Comparison of ENCODE assay signal across 8 cellular contexts in genomic region chr7:138161600-138162081, GRCh38.
DNase-seq lines count a peak whose midpoint lies in the region; ATAC-seq and TF ChIP-seq lines count a peak whose summit lies in the region.

No MANE protein-coding gene starts in this region.

- BruUV-seq in Calu3 (replicated peaks; lab: Mats Ljungman, UMichigan) = no TSS peak

- CTCF ChIA-PET in Calu3 (lab: Charles Lee) = interaction anchor here (0.5 to 1.5 kb wide), 8 partner anchors 96 to 591 kb away, joined by 3 to 39 read pairs (median 4); partner anchors contain the start of gene CREB3L2

- no peak overlapping the region for H3K27ac Mint-ChIP-seq in Calu3 (ENCODE audit: unreplicated experiment)
- H3K27ac Mint-ChIP-seq in activated CD4-positive, alpha-beta T cell treated with anti-CD3 and anti-CD28 coated beads, Interleukin-2, amount 10 ng/mL, durations not matched to agents 24 days and 14 days = no peak overlapping the region

- intact Hi-C loops in Calu3 (cut with micrococcal nuclease; ENCODE audit: unreplicated experiment) = loop anchor here (1.0 to 5.0 kb wide), 4 partner anchors 236 to 706 kb away; no protein-coding TSS in a partner anchor
- intact Hi-C loops in activated CD4-positive, alpha-beta T cell treated with anti-CD3 and anti-CD28 coated beads, Interleukin-2, amount 10 ng/mL, durations not matched to agents 24 days and 14 days (cut with micrococcal nuclease) = loop anchor here (1.0 to 10.0 kb wide), 3 partner anchors 267 to 705 kb away; no protein-coding TSS in a partner anchor

- H3K9me3 ChIP-seq in lung (ENCODE audit: control insufficient read depth in 2 of 2, insufficient read depth in 1 of 2, low read length in 1 of 2) = peaks cover 0 to 3% of the 10 kb centered on the region in 2 donors

- H3K9me3 Mint-ChIP-seq in Calu3 (ENCODE audit: low read depth, unreplicated experiment) = peaks cover 6% of the 10 kb centered on the region
- H3K9me3 Mint-ChIP-seq in activated CD4-positive, alpha-beta T cell treated with anti-CD3 and anti-CD28 coated beads, Interleukin-2, amount 10 ng/mL, durations not matched to agents 24 days and 14 days = peaks cover 11% of the 10 kb centered on the region

- no peaks in the 10 kb centered on the region for H3K36me3 ChIP-seq in lung (ENCODE audit: control insufficient read depth in 2 of 2, insufficient read depth in 2 of 2, low read length in 2 of 2)

- H3K36me3 Mint-ChIP-seq in Calu3 (ENCODE audit: insufficient read depth, unreplicated experiment) = no peaks in the 10 kb centered on the region
- peaks cover 8% of the 10 kb centered on the region for H3K36me3 Mint-ChIP-seq in activated CD4-positive, alpha-beta T cell treated with anti-CD3 and anti-CD28 coated beads, Interleukin-2, amount 10 ng/mL, durations not matched to agents 24 days and 14 days (ENCODE audit: low read depth)

- no peaks in the 10 kb centered on the region for H3K27me3 Mint-ChIP-seq in Calu3 (ENCODE audit: unreplicated experiment)
- H3K27me3 Mint-ChIP-seq in activated CD4-positive, alpha-beta T cell treated with anti-CD3 and anti-CD28 coated beads, Interleukin-2, amount 10 ng/mL, durations not matched to agents 24 days and 14 days = peaks cover 2% of the 10 kb centered on the region

- H3K4me1 ChIP-seq in lung (ENCODE audit: control insufficient read depth in 2 of 2, insufficient read depth in 2 of 2, low read length in 2 of 2) = no peaks in the 10 kb centered on the region

- H3K27ac ChIP-seq in lung (ENCODE audit: low read depth in 1 of 2, low read length in 1 of 2) = no peak overlapping the region

- no peaks in the 10 kb centered on the region for H3K4me1 Mint-ChIP-seq in Calu3 (ENCODE audit: low read depth, unreplicated experiment)
- no peaks in the 10 kb centered on the region for H3K4me1 Mint-ChIP-seq in activated CD4-positive, alpha-beta T cell treated with anti-CD3 and anti-CD28 coated beads, Interleukin-2, amount 10 ng/mL, durations not matched to agents 24 days and 14 days

- peak; percentile 100 for ATAC-seq in GM21360 (IDR thresholded peaks at IDR 0.05; ENCODE audit: unreplicated experiment)
- ATAC-seq in HG03575 (IDR thresholded peaks at IDR 0.05; ENCODE audit: extremely low read depth, insufficient number of reproducible peaks, low FRiP score, unreplicated experiment) = peak; percentile 94
- ATAC-seq in lung (ENCODE audit: insufficient read depth, low FRiP score) = no peak

- no peak overlapping the region for H3K4me3 ChIP-seq in lung

- 22 to 25% methylated on average over 4 of the region's 4 CpGs for WGBS in lung, 2 donors

- DNase-seq in Calu3 = peak; percentile 85
- peak; percentile 94 for DNase-seq in NCI-H526 treated with DMSO at 0.1 percent for 48 hours (lab: John Stamatoyannopoulos, UW)
- DNase-seq in activated CD4-positive, alpha-beta T cell treated with anti-CD3 and anti-CD28 coated beads, Interleukin-2, amount 10 ng/mL, durations not matched to agents 24 days and 14 days = peak; percentile 92
- peak; percentile 94 for DNase-seq in dermis blood vessel endothelial cell
- peak; percentile 84 for DNase-seq in lung (ENCODE audit: low spot score)
- peak; percentile 9 for DNase-seq in stimulated activated CD8-positive, alpha-beta memory T cell treated with anti-CD3 and anti-CD28 coated beads, Interleukin-15, amount 100 ng/mL, for 24 hours (ENCODE audit: low read depth)

- no peaks in the 10 kb centered on the region for H3K27me3 ChIP-seq in lung (ENCODE audit: control insufficient read depth, insufficient read depth)

- H3K4me3 Mint-ChIP-seq in Calu3 (ENCODE audit: low read depth, unreplicated experiment) = no peak overlapping the region
- H3K4me3 Mint-ChIP-seq in activated CD4-positive, alpha-beta T cell treated with anti-CD3 and anti-CD28 coated beads, Interleukin-2, amount 10 ng/mL, durations not matched to agents 24 days and 14 days = no peak overlapping the region

- peak; percentile 71 for TF ChIP-seq CTCF in Calu3 (IDR thresholded peaks at IDR 0.05; ENCODE audit: unreplicated experiment)
- TF ChIP-seq CTCF in lung (IDR thresholded peaks at IDR 0.05; ENCODE audit: control extremely low read depth, extremely low read depth) = peak; percentile 48

Comparison
In these comparisons a context has a peak if more than half of its experiments do, and no peak if none do; other contexts are left out.
1. DNase-seq: peak in every context shown above with its lines; median percentile 94 in NCI-H526 treated with DMSO at 0.1 percent for 48 hours; 94 in dermis blood vessel endothelial cell; 92 in activated CD4-positive, alpha-beta T cell treated with anti-CD3 and anti-CD28 coated beads, Interleukin-2, amount 10 ng/mL, durations not matched to agents 24 days and 14 days; 85 in Calu3; 84 in lung; 9 in stimulated activated CD8-positive, alpha-beta memory T cell treated with anti-CD3 and anti-CD28 coated beads, Interleukin-15, amount 100 ng/mL, for 24 hours.